8 cellular contexts compared by ENCODE assay signal in genomic region chr2:74441690-74442482, GRCh38. TPM values are rescaled to one million over a fixed set of nuclear protein-coding genes. Genes with fewer than 3 reads are reported as not detected.
DNase-seq lines count a peak whose midpoint lies in the region; ATAC-seq, FAIRE-seq and TF ChIP-seq lines count a peak whose summit lies in the region.

A gene with protein sequence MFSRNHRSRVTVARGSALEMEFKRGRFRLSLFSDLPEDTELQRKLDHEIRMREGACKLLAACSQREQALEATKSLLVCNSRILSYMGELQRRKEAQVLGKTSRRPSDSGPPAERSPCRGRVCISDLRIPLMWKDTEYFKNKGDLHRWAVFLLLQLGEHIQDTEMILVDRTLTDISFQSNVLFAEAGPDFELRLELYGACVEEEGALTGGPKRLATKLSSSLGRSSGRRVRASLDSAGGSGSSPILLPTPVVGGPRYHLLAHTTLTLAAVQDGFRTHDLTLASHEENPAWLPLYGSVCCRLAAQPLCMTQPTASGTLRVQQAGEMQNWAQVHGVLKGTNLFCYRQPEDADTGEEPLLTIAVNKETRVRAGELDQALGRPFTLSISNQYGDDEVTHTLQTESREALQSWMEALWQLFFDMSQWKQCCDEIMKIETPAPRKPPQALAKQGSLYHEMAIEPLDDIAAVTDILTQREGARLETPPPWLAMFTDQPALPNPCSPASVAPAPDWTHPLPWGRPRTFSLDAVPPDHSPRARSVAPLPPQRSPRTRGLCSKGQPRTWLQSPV (minus strand): TSS chr2:74441937. CDS start chr2:74441816, 121 bp downstream.

- H3K4me3 Mint-ChIP-seq in immature natural killer cell, result peak within 1 kb of the TSS; percentile 81 to 89 (median 83)

- POLR2A ChIA-PET in A549 (lab: Yijun Ruan, JAX), result interaction anchor here (2.2 kb wide), 1 partner anchor 12 kb away, joined by 21 read pairs; the partner anchor contains the start of gene INO80B

- H3K27me3 ChIP-seq in body of pancreas, result no peaks in the 10 kb centered on the region
- H3K27me3 ChIP-seq in spleen (replicated peaks in 1 of 7), result peaks cover 0 to 54% (median 24%) of the 10 kb centered on the region in 7 donors

- H3K4me3 ChIP-seq in A549 (peak within 1 kb of the TSS; percentile 53), body of pancreas (peak within 1 kb of the TSS; percentile 26 to 45), spleen (peak within 1 kb of the TSS; percentile 37 to 68 (median 43))

- CTCF ChIA-PET in A549 (lab: Yijun Ruan, JAX), result interaction anchor here (2.6 to 4.1 kb wide), 2 partner anchors 50 to 90 kb away, joined by 6 to 15 read pairs; no protein-coding TSS in a partner anchor

- H3K9me3 ChIP-seq in A549 (no peaks in the 10 kb centered on the region), body of pancreas (no peaks in the 10 kb centered on the region), spleen (no peaks in the 10 kb centered on the region)

- TF ChIP-seq CTCF in A549 (IDR thresholded peaks at IDR 0.05) (no peak), body of pancreas (IDR thresholded peaks at IDR 0.05) (peak in 5 of 7 experiments; percentile 13 to 52 (median 38)), spleen (IDR thresholded peaks at IDR 0.05 in 8 of 11, conservative IDR thresholded peaks at IDR 0.05 in 3 of 11) (no peak)

- peaks cover 3 to 8% (median 5%) of the 10 kb centered on the region in 3 donors for H3K27me3 Mint-ChIP-seq in immature natural killer cell (ENCODE audit: low read depth in 3 of 3)

- peaks cover 34% of the 10 kb centered on the region for H3K4me1 ChIP-seq in A549
- H3K4me1 ChIP-seq in body of pancreas, result peaks cover 34% of the 10 kb centered on the region
- H3K4me1 ChIP-seq in spleen, result peaks cover 13 to 58% (median 37%) of the 10 kb centered on the region in 6 donors

- H3K4me2 ChIP-seq in A549, result peak within 1 kb of the TSS; percentile 93

- H3K36me3 ChIP-seq in body of pancreas (replicated peaks in 1 of 2; ENCODE audit: insufficient read depth in 1 of 2, low read depth in 2 of 2) (no peaks in the 10 kb centered on the region), spleen (no peaks in the 10 kb centered on the region)

- H3K9me3 Mint-ChIP-seq in immature natural killer cell, result no peaks in the 10 kb centered on the region

- TF ChIP-seq EP300 in A549 (IDR thresholded peaks at IDR 0.05), result no peak

- TF ChIP-seq POLR2A in A549 (IDR thresholded peaks at IDR 0.05; ENCODE audit: low read length), result no peak
- peak; percentile 75 to 96 (median 92) for TF ChIP-seq POLR2A in body of pancreas (IDR thresholded peaks at IDR 0.05)
- no peak for TF ChIP-seq POLR2A in spleen (IDR thresholded peaks at IDR 0.05)

- TF ChIP-seq RAD21 in A549 (conservative IDR thresholded peaks at IDR 0.05 in 1 of 2, IDR thresholded peaks at IDR 0.05 in 1 of 2), result no peak

- peak within 1 kb of the TSS in 4 of 6 donors; percentile 57 to 88 (median 82) for H3K27ac Mint-ChIP-seq in immature natural killer cell

- no peaks in the 10 kb centered on the region for H3K36me3 Mint-ChIP-seq in immature natural killer cell

- DNase-seq in A549 (ENCODE audit: low read depth in 1 of 2, low spot score in 1 of 2) (peak in 1 of 2 experiments; percentile 24), NCI-H510A (lab: John Stamatoyannopoulos, UW) (peak; percentile 75), body of pancreas (peak; percentile 79 to 86 (median 83)), immature natural killer cell (peak; percentile 43 to 70 (median 67)), spleen (peak; percentile 80)

- intact Hi-C loops in body of pancreas (cut with DNase I), result no loop called here
- intact Hi-C loops in spleen (cut with DNase I; ENCODE audit: low total_unique reads), result no loop called here

- H3K27ac ChIP-seq in A549 (peak within 1 kb of the TSS; percentile 86 to 89), body of pancreas (peak within 1 kb of the TSS; percentile 95 to 98 (median 96)), spleen (peak within 1 kb of the TSS in 6 of 8 donors; percentile 42 to 74 (median 70))

- peaks cover 27 to 29% of the 10 kb centered on the region in 2 donors for H3K4me1 Mint-ChIP-seq in immature natural killer cell

- no peak for FAIRE-seq in A549 (lab: Jason Lieb, UNC)

- 92% methylated on average over 75 of the region's 75 CpGs for WGBS in A549 (ENCODE audit: missing lambda C conversion rate)
- 3 to 7% methylated on average over 11 to 73 of the region's 75 CpGs for WGBS in body of pancreas, 2 donors
- WGBS in spleen, 5 donors, result 15 to 25% (median 20%) methylated on average over 49 to 75 of the region's 75 CpGs

- ATAC-seq in A549 (no peak), GM18907 (IDR thresholded peaks at IDR 0.05; ENCODE audit: unreplicated experiment) (peak; percentile 50), body of pancreas (peak; percentile 67), GM19395 (IDR thresholded peaks at IDR 0.05; ENCODE audit: unreplicated experiment) (no peak), HG03097 (IDR thresholded peaks at IDR 0.05; ENCODE audit: low FRiP score, unreplicated experiment) (no peak)

TF ChIP-seq in A549, 52 proteins besides CTCF, POLR2A, EP300 and RAD21:
- TF ChIP-seq EHMT2 (IDR thresholded peaks at IDR 0.05; ENCODE audit: low read depth), result no peak
- TF ChIP-seq KDM5A (IDR thresholded peaks at IDR 0.05), result no peak
- no peak for TF ChIP-seq POLR2AphosphoS2 (conservative IDR thresholded peaks at IDR 0.05; ENCODE audit: low read length)
- no peak for TF ChIP-seq NFE2L2 (conservative IDR thresholded peaks at IDR 0.05; ENCODE audit: low read length)
- no peak for TF ChIP-seq EHF (CRISPR knock-in tag; IDR thresholded peaks at IDR 0.05)
- TF ChIP-seq, protein P1, sequence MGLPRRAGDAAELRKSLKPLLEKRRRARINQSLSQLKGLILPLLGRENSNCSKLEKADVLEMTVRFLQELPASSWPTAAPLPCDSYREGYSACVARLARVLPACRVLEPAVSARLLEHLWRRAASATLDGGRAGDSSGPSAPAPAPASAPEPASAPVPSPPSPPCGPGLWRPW (IDR thresholded peaks at IDR 0.05), result no peak
- no peak for TF ChIP-seq FOSB (CRISPR knock-in tag; IDR thresholded peaks at IDR 0.05)
- TF ChIP-seq HMGXB4 (CRISPR knock-in tag; IDR thresholded peaks at IDR 0.05; ENCODE audit: borderline replicate concordance), result no peak
- no peak for TF ChIP-seq ESRRA (IDR thresholded peaks at IDR 0.05; ENCODE audit: borderline replicate concordance, low read length)
- no peak for TF ChIP-seq FOXS1 (CRISPR knock-in tag; IDR thresholded peaks at IDR 0.05)
- TF ChIP-seq ZNF302 (CRISPR knock-in tag; IDR thresholded peaks at IDR 0.05), result no peak
- no peak for TF ChIP-seq SREBF2 (IDR thresholded peaks at IDR 0.05)
- no peak for TF ChIP-seq RFX5 (IDR thresholded peaks at IDR 0.05)
- TF ChIP-seq GATA3 (IDR thresholded peaks at IDR 0.05; ENCODE audit: borderline replicate concordance), result no peak
- TF ChIP-seq NPAS2 (CRISPR knock-in tag; IDR thresholded peaks at IDR 0.05; ENCODE audit: borderline replicate concordance), result no peak
- TF ChIP-seq JUN (IDR thresholded peaks at IDR 0.05), result no peak
- TF ChIP-seq BCL3 (IDR thresholded peaks at IDR 0.05), result no peak
- no peak for TF ChIP-seq CBX2 (IDR thresholded peaks at IDR 0.05; ENCODE audit: borderline replicate concordance, low read depth)
- TF ChIP-seq ZC3H11A (IDR thresholded peaks at IDR 0.05), result no peak
- TF ChIP-seq TP53 (CRISPR knock-in tag; IDR thresholded peaks at IDR 0.05), result no peak
TF ChIP-seq in A549: peak in this region for 0.

RNA-seq across cellular contexts. Expression of the gene that starts here (rescaled TPM):
- polyA plus RNA-seq in A549 (2011; rRNA removed), result 15.1 and 15.9 TPM in 2 replicates
- polyA plus RNA-seq in A549 (2012; cell fraction: cytosol; rRNA removed), result 19.6 and 25.6 TPM in 2 replicates
- 55.8 and 59.5 TPM in 2 replicates for polyA plus RNA-seq in A549 (2012; cell fraction: nucleus; rRNA removed)
- 15.6 to 21.2 TPM (median 20.1 TPM) in 3 replicates for polyA plus RNA-seq in A549 (2017; fragmentation: RNase III; extraction: RNeasy Plus Mini Kit Qiagen cat#74134 plus additional on column Dnase treatment)
- polyA minus RNA-seq in A549 (2011; rRNA and poly(A)+ RNA removed), result 18.9 and 19.5 TPM in 2 replicates
- total RNA-seq in body of pancreas, result 10 to 100 TPM; 36.1 to 80.8 TPM
- polyA plus RNA-seq in immature natural killer cell, result 10 to 100 TPM in 1 of 3 donors, 1 to 10 TPM in 2; 5.8 to 10.8 (median 8.4) TPM
- 10 to 100 TPM in 3 of 7 donors, 1 to 10 TPM in 4; 5.0 to 11.1 (median 9.8) TPM for total RNA-seq in spleen
- polyA plus RNA-seq in spleen, result 1 to 10 TPM; 3.2 to 6.9 (median 3.4) TPM

Comparison
In these comparisons a context has a peak if more than half of its experiments do, and no peak if none do; other contexts are left out.
1. ATAC-seq: peak in GM18907 (single experiment) and body of pancreas (single experiment); none in A549 (0 of 2), GM19395 (single experiment) and HG03097 (single experiment).
2. CTCF ChIP-seq: peak in body of pancreas (5 of 7); none in A549 (single experiment) and spleen (0 of 11).
3. POLR2A ChIP-seq: peak in body of pancreas (3 of 3); none in A549 (single experiment) and spleen (0 of 3).
4. Peak in every context shown above with its lines, with median percentiles within 50 percentile points of each other: H3K27ac ChIP-seq and H3K4me3 ChIP-seq.